8 cellular contexts compared by ENCODE assay signal in the genomic region with DNA sequence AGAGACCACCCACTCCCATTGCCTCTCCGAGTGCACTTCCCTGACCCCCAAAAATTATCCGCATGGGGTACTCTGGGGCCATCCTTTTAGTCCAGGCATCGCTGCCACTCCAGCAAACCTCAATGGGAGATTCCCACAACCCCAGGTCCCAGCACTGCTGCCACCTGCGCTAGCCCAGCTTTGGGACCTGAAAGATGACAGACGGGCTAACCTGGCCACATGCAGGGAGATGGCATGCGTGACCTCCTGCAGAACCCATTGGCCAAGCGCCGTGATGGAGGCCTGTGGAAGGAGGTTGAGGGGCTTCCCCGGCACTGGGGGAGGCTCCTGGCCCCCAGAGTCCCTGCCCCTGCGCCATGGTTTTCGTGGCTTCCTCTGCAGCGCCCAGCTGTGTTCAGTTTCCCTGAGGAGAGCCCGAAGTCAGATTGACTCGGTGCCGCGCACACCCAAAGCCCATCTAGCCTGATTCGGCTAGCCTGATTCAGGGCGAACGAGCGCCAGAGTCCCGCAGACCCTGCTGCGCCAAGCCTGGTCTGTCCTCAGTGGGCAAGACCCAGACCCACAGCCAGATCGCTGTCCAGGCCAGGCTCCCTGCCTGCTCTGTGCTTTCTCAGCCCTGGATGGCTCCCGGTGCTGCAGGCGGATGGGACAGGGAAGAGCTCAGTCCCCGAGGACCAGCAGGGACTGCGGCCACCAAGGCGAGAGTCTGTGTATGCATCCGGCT. TPM values are rescaled to one million over a fixed set of nuclear protein-coding genes. Genes with fewer than 3 reads are reported as not detected.
A peak's percentile ranks its signal among the peaks of the same experiment; 100 is the strongest.
DNase-seq lines count a peak whose midpoint lies in the region; ATAC-seq and TF ChIP-seq lines count a peak whose summit lies in the region.

No MANE protein-coding gene starts in this region.

- no peaks in the 10 kb centered on the region for H3K36me3 Mint-ChIP-seq in stimulated activated naive CD8-positive, alpha-beta T cell treated with anti-CD3 and anti-CD28 coated beads, Interleukin-15, Interleukin-2, amounts not matched to agents 100 ng/mL and 50 ng/mL, for 24 hours (ENCODE audit: low read depth)

- H3K4me1 Mint-ChIP-seq in stimulated activated naive CD8-positive, alpha-beta T cell treated with anti-CD3 and anti-CD28 coated beads, Interleukin-15, Interleukin-2, amounts not matched to agents 100 ng/mL and 50 ng/mL, for 24 hours (ENCODE audit: low read depth) = peaks cover 6% of the 10 kb centered on the region

- in situ Hi-C loops in HAP-1 (cut with MboI; ENCODE audit: low sequenced_read_pairs) = no loop called here

- H3K4me3 ChIP-seq in iPS-20b (ENCODE audit: low read length) (peak overlapping the region; percentile 4; the same call in 1 of the 2 replicates), HAP-1 (no peak overlapping the region)

- no peak for DNase-seq in stimulated activated naive CD8-positive, alpha-beta T cell treated with anti-CD3 and anti-CD28 coated beads, Interleukin-15, Interleukin-2, amounts not matched to agents 100 U/mL and 50 U/mL, for 24 hours
- DNase-seq in RWPE1 (ENCODE audit: low spot score) (no peak), NCI-H187 treated with DMSO at 0.1 percent for 48 hours (lab: John Stamatoyannopoulos, UW) (no peak), ureter (ENCODE audit: low spot score) (no peak), HAP-1 (ENCODE audit: low spot score in 2 of 2) (no peak)

- TF ChIP-seq CTCF in RWPE1 (conservative IDR thresholded peaks at IDR 0.05; ENCODE audit: low read depth) = no peak

- CTCF ChIA-PET in RWPE1 (lab: Yijun Ruan, JAX) = no interaction called here

- H3K9me3 ChIP-seq in iPS-20b (ENCODE audit: insufficient read depth, low read depth, low read length) (peaks cover 10% of the 10 kb centered on the region), HAP-1 (no peaks in the 10 kb centered on the region)

- no peak for ATAC-seq in stimulated activated naive CD8-positive, alpha-beta T cell treated with anti-CD3 and anti-CD28 coated beads, Interleukin-15, Interleukin-2, amounts not matched to agents 100 U/mL and 50 U/mL, for 24 hours
- no peak for ATAC-seq in GM21737 (IDR thresholded peaks at IDR 0.05; ENCODE audit: unreplicated experiment)

- no peak overlapping the region for H3K9ac ChIP-seq in iPS-20b (ENCODE audit: low read depth, low read length)

- POLR2A ChIA-PET in RWPE1 (lab: Yijun Ruan, JAX; ENCODE audit: low non-redundant PET) = interaction anchor here (0.5 kb wide), 1 partner anchor 13 kb away, joined by 3 read pairs; no protein-coding TSS in a partner anchor

- peak overlapping the region; percentile 68 for H3K27ac ChIP-seq in RWPE1
- no peak overlapping the region for H3K27ac ChIP-seq in iPS-20b (ENCODE audit: low read length)

- peak overlapping the region; percentile 58 for H3K4me3 Mint-ChIP-seq in stimulated activated naive CD8-positive, alpha-beta T cell treated with anti-CD3 and anti-CD28 coated beads, Interleukin-15, Interleukin-2, amounts not matched to agents 100 ng/mL and 50 ng/mL, for 24 hours

- peaks cover 78% of the 10 kb centered on the region for H3K27me3 ChIP-seq in iPS-20b (ENCODE audit: insufficient read depth, low read length)
- H3K27me3 ChIP-seq in HAP-1 (ENCODE audit: low read depth) = peaks cover 45% of the 10 kb centered on the region

- no peaks in the 10 kb centered on the region for H3K9me3 Mint-ChIP-seq in stimulated activated naive CD8-positive, alpha-beta T cell treated with anti-CD3 and anti-CD28 coated beads, Interleukin-15, Interleukin-2, amounts not matched to agents 100 ng/mL and 50 ng/mL, for 24 hours

- H3K27me3 Mint-ChIP-seq in stimulated activated naive CD8-positive, alpha-beta T cell treated with anti-CD3 and anti-CD28 coated beads, Interleukin-15, Interleukin-2, amounts not matched to agents 100 ng/mL and 50 ng/mL, for 24 hours = peaks cover 36% of the 10 kb centered on the region

- no peak overlapping the region for H3K27ac Mint-ChIP-seq in stimulated activated naive CD8-positive, alpha-beta T cell treated with anti-CD3 and anti-CD28 coated beads, Interleukin-15, Interleukin-2, amounts not matched to agents 100 ng/mL and 50 ng/mL, for 24 hours

- no peaks in the 10 kb centered on the region for H3K36me3 ChIP-seq in iPS-20b (ENCODE audit: insufficient read depth, low read depth, low read length)
- H3K36me3 ChIP-seq in HAP-1 (replicated peaks) = no peaks in the 10 kb centered on the region

- H3K4me1 ChIP-seq in iPS-20b (ENCODE audit: insufficient read depth, low read length) (no peaks in the 10 kb centered on the region; the same call in 1 of the 2 replicates), HAP-1 (no peaks in the 10 kb centered on the region)

RNA-seq across cellular contexts. Expression of a gene that starts 0.8 kb away (rescaled TPM):
- 58.6 TPM for total RNA-seq in ureter
